Comparison of ENCODE assay signal across 1 cellular context in the genomic region with DNA sequence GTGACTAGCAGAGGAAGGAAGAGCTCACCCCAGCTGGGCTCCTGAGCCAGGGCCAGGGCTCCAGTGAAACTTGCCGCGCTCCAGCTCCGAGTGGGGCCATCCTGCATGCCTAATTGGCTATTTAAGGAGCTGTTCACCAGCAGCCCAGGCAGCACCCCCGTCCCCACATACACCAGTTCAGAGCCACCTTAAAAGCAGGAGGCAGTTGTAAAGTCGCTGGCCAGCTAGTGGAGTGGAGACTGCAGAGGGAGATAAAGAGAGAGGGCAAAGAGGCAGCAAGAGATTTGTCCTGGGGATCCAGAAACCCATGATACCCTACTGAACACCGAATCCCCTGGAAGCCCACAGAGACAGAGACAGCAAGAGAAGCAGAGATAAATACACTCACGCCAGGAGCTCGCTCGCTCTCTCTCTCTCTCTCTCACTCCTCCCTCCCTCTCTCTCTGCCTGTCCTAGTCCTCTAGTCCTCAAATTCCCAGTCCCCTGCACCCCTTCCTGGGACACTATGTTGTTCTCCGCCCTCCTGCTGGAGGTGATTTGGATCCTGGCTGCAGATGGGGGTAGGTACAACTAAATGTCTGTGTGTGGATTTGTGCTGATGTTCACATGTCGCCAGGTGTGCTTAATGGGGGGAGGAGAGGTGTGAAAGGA.
A peak's percentile ranks its signal among the peaks of the same experiment; 100 is the strongest.
TF ChIP-seq lines count a peak whose summit lies in the region.

TSS of gene CA14 (plus strand) at position 151 of the 651 bp plus-strand sequence. CDS start at position 506, 355 bp downstream.

TF ChIP-seq in HEK293, 187 proteins besides CTCF, POLR2A, EP300 and RAD21 (continued from another document):
- TF ChIP-seq, protein P1, sequence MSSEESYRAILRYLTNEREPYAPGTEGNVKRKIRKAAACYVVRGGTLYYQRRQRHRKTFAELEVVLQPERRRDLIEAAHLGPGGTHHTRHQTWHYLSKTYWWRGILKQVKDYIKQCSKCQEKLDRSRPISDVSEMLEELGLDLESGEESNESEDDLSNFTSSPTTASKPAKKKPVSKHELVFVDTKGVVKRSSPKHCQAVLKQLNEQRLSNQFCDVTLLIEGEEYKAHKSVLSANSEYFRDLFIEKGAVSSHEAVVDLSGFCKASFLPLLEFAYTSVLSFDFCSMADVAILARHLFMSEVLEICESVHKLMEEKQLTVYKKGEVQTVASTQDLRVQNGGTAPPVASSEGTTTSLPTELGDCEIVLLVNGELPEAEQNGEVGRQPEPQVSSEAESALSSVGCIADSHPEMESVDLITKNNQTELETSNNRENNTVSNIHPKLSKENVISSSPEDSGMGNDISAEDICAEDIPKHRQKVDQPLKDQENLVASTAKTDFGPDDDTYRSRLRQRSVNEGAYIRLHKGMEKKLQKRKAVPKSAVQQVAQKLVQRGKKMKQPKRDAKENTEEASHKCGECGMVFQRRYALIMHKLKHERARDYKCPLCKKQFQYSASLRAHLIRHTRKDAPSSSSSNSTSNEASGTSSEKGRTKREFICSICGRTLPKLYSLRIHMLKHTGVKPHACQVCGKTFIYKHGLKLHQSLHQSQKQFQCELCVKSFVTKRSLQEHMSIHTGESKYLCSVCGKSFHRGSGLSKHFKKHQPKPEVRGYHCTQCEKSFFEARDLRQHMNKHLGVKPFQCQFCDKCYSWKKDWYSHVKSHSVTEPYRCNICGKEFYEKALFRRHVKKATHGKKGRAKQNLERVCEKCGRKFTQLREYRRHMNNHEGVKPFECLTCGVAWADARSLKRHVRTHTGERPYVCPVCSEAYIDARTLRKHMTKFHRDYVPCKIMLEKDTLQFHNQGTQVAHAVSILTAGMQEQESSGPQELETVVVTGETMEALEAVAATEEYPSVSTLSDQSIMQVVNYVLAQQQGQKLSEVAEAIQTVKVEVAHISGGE (tag by site-specific recombination; conservative IDR thresholded peaks at IDR 0.05; ENCODE audit: low read depth), result no peak
- no peak for TF ChIP-seq ZNF529 (tag by site-specific recombination; IDR thresholded peaks at IDR 0.05; ENCODE audit: insufficient replicate concordance)
- TF ChIP-seq, protein P2, sequence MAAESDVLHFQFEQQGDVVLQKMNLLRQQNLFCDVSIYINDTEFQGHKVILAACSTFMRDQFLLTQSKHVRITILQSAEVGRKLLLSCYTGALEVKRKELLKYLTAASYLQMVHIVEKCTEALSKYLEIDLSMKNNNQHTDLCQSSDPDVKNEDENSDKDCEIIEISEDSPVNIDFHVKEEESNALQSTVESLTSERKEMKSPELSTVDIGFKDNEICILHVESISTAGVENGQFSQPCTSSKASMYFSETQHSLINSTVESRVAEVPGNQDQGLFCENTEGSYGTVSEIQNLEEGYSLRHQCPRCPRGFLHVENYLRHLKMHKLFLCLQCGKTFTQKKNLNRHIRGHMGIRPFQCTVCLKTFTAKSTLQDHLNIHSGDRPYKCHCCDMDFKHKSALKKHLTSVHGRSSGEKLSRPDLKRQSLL (tag by site-specific recombination; IDR thresholded peaks at IDR 0.05), result peak; percentile 50; the same call in 1 of the 2 replicates
- no peak for TF ChIP-seq KLF7 (tag by site-specific recombination; IDR thresholded peaks at IDR 0.05; ENCODE audit: borderline replicate concordance)
- TF ChIP-seq ZNF366 (tag by site-specific recombination; conservative IDR thresholded peaks at IDR 0.05), result 0 out of 2 replicates have a peak, but pooled peaks have one; percentile 32
- no peak for TF ChIP-seq ZNF473 (tag by site-specific recombination; IDR thresholded peaks at IDR 0.05)
- peak; percentile 51; the same call in 1 of the 2 replicates for TF ChIP-seq ZFP69B (tag by site-specific recombination; IDR thresholded peaks at IDR 0.05)
- no peak for TF ChIP-seq ZNF223 (tag by site-specific recombination; IDR thresholded peaks at IDR 0.05)
- no peak for TF ChIP-seq ZBTB7A (tag by site-specific recombination; IDR thresholded peaks at IDR 0.05; ENCODE audit: low read depth)
- peak; percentile 84 for TF ChIP-seq GLIS1 (tag by site-specific recombination; IDR thresholded peaks at IDR 0.05)
- TF ChIP-seq, protein P3, sequence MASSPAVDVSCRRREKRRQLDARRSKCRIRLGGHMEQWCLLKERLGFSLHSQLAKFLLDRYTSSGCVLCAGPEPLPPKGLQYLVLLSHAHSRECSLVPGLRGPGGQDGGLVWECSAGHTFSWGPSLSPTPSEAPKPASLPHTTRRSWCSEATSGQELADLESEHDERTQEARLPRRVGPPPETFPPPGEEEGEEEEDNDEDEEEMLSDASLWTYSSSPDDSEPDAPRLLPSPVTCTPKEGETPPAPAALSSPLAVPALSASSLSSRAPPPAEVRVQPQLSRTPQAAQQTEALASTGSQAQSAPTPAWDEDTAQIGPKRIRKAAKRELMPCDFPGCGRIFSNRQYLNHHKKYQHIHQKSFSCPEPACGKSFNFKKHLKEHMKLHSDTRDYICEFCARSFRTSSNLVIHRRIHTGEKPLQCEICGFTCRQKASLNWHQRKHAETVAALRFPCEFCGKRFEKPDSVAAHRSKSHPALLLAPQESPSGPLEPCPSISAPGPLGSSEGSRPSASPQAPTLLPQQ (tag by site-specific recombination; IDR thresholded peaks at IDR 0.05), result peak; percentile 70
- TF ChIP-seq ZNF776 (tag by site-specific recombination; IDR thresholded peaks at IDR 0.05; ENCODE audit: borderline replicate concordance), result no peak
